6 cellular contexts compared by ENCODE assay signal in the genomic region with DNA sequence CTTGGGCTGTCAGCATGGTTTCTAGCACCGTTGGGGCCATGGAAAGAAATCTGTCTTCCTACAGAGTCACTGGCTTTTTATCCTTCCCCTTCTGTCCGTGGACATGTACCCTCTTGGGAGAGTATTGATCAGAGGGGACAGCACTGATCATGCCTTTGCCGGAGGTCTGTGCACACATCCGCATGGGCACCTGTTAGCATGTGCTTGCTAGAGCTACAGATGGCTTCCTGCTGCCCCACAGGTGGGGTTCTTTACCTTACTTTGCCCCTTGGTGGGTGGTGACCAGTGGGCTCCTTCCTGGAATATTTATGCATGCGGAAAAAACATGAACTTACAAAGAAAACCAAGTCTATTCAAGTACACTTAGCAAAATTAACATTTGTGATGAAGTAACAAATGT.
"Had no signal": no experiment of that assay in that cellular context is flagged by ENCODE, and none has a peak within 500 bp of the region (broad histone marks: within the 10 kb centered on the region; RNA-seq: fewer than 3 reads in every experiment).

No MANE protein-coding gene starts in this region.

- H3K27ac ChIP-seq: GM23248 had no signal

- H3K4me3 ChIP-seq: GM23248, HAP-1 had no signal

- H3K9me3 ChIP-seq: HAP-1 had no signal

- H3K4me1 ChIP-seq: HAP-1 had no signal

- DNase-seq: GM23248, GOT3, H7, IMR-90 had no signal

- ATAC-seq: HCT116 had no signal

- H3K36me3 ChIP-seq: HAP-1 had no signal
